Comparison of ENCODE assay signal across 13 cellular contexts in the genomic region with DNA sequence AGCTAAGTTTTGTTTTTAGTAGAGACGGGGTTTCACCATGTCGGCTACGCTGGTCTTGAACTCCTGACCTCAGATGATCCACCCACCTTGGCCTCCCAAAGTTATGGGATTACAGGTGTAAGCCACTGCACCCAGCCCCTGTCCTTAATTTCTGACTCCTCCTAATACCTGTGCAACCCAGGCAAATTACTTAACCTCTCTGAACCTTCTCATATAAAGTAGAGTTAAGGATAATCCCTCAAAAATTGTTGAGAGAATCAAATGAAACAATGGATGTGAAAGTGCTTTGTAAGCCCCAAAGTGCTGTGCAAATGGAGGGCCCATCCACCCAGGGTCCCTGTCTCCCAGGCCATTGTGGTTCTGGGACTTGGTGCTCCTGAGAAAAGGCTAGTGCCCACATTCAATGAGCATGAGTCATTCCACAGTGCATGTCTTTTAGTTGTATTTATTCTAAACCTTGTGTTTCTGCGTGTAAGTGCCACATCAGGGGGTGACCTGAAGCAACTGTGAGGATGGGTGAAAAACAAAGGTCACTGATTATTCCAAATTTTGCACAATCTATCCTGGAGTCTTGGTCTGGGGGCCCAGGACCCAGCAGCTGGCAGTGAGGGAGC.
DNase-seq lines count a peak whose midpoint lies in the region; ATAC-seq and TF ChIP-seq lines count a peak whose summit lies in the region.
"Had no signal": no experiment of that assay in that cellular context is flagged by ENCODE, and none has a peak within 500 bp of the region (broad histone marks: within the 10 kb centered on the region; RNA-seq: fewer than 3 reads in every experiment).

No MANE protein-coding gene starts in this region.

- ATAC-seq in SK-N-SH treated with all-trans-retinoic acid at 6 μM for 48 hours (peak; percentile 32), thoracic aorta (ENCODE audit: insufficient number of reproducible peaks, low FRiP score, low read depth) (no peak)

- peaks cover 0 to 38% of the 10 kb centered on the region in 2 donors for H3K4me1 ChIP-seq in thoracic aorta (ENCODE audit: control insufficient read depth in 1 of 2, low read depth in 2 of 2)

- H3K9me3 ChIP-seq in thoracic aorta: no peaks in the 10 kb centered on the region

- no peak overlapping the region for H3K4me3 ChIP-seq in thoracic aorta
- H3K4me3 ChIP-seq: SK-N-MC had no signal

- DNase-seq in DMS53 (lab: John Stamatoyannopoulos, UW) (peak; percentile 33), DMS53 treated with DMSO at 0.1 percent for 48 hours (lab: John Stamatoyannopoulos, UW; ENCODE audit: unreplicated experiment) (no peak), hepatic stellate cell (ENCODE audit: low spot score) (peak; percentile 48), thoracic aorta (ENCODE audit: low spot score) (no peak), NCI-H345 (lab: John Stamatoyannopoulos, UW) (no peak), KG1 (lab: John Stamatoyannopoulos, UW) (no peak), NCI-H1417 treated with DMSO at 0.1 percent for 48 hours (lab: John Stamatoyannopoulos, UW) (no peak)
- DNase-seq: activated naive CD4-positive, alpha-beta T cell treated with anti-CD3 and anti-CD28 coated beads, Interleukin-2, amount 10 ng/mL, durations not matched to agents 7 days and 5 days; glutamatergic neuron; GOT3 had no signal

- H3K27ac ChIP-seq in thoracic aorta: peak overlapping the region; percentile 58 to 73
- H3K27ac ChIP-seq: 22Rv1, SK-N-MC had no signal

- no peak for TF ChIP-seq CTCF in thoracic aorta (IDR thresholded peaks at IDR 0.05)

- H3K27me3 ChIP-seq in thoracic aorta (replicated peaks; ENCODE audit: insufficient read depth): no peaks in the 10 kb centered on the region

- H3K36me3 ChIP-seq in thoracic aorta: no peaks in the 10 kb centered on the region

TF ChIP-seq in SK-N-SH treated with all-trans-retinoic acid at 6 μM for 48 hours, 23 proteins besides CTCF, POLR2A, EP300 and RAD21:
- no peak for TF ChIP-seq ZNF8 (CRISPR knock-in tag; IDR thresholded peaks at IDR 0.05)
- no peak for TF ChIP-seq ZC3H10 (CRISPR knock-in tag; IDR thresholded peaks at IDR 0.05)
- no peak for TF ChIP-seq TCF4 (CRISPR knock-in tag; IDR thresholded peaks at IDR 0.05; ENCODE audit: borderline replicate concordance)
- TF ChIP-seq BACH2 (CRISPR knock-in tag; IDR thresholded peaks at IDR 0.05; ENCODE audit: borderline replicate concordance): no peak

Comparison
In these comparisons a context has a peak if more than half of its experiments do, and no peak if none do; other contexts are left out.
1. DNase-seq: peak in DMS53 (single experiment) and hepatic stellate cell (single experiment); none in DMS53 treated with DMSO at 0.1 percent for 48 hours (single experiment), thoracic aorta (single experiment), NCI-H345 (single experiment), KG1 (single experiment) and NCI-H1417 treated with DMSO at 0.1 percent for 48 hours (single experiment).